ENCODE assay signal across 32 cellular contexts in the genomic region with DNA sequence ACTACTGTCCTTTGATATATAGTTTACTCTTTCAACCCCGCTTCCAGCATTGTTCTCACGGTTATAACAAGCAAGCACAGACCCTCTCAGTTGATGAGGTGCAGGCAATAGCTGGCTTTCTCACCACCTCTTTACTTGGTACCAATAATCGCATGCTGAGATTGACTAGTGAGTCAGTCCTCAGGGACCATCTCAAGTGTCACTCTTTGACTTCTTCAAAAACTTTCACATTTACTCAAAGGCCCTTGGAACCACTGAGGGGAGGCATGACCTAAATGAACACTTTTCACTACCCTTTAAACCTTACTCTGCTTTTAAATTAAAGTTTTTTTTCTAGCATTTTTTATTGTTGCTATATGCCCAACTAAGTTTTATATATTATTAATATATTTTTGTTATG.
"Had no signal": no experiment of that assay in that cellular context is flagged by ENCODE, and none has a peak within 500 bp of the region (broad histone marks: within the 10 kb centered on the region; RNA-seq: fewer than 3 reads in every experiment).

No MANE protein-coding gene starts in this region.

- H3K4me3 ChIP-seq: adrenal gland, body of pancreas, esophagus muscularis mucosa, gastrocnemius medialis, heart right ventricle, hepatocyte had no signal

- H3K9me3 ChIP-seq: adrenal gland, body of pancreas, esophagus muscularis mucosa, gastrocnemius medialis, heart right ventricle had no signal

- H3K27me3 ChIP-seq: adrenal gland, body of pancreas, esophagus muscularis mucosa, foreskin keratinocyte, gastrocnemius medialis, heart right ventricle, hepatocyte had no signal

- DNase-seq: activated CD4-positive, alpha-beta memory T cell treated with anti-CD3 and anti-CD28 coated beads for 36 hours; activated CD4-positive, alpha-beta T cell treated with anti-CD3 and anti-CD28 coated beads for 36 hours; activated CD4-positive, alpha-beta T cell treated with anti-CD3 and anti-CD28 coated beads, Interleukin-2, amount 10 ng/mL, durations not matched to agents 24 days and 14 days; activated CD4-positive, CD25-positive, alpha-beta regulatory T cell; activated CD4-positive, CD25-positive, alpha-beta regulatory T cell treated with anti-CD3 and anti-CD28 coated beads, Interleukin-2, amount 50 U/mL, for 72 hours; activated CD8-positive, alpha-beta memory T cell treated with anti-CD3 and anti-CD28 coated beads, Interleukin-2, amount 10 ng/mL, durations not matched to agents 7 days and 5 days; activated CD8-positive, alpha-beta memory T cell treated with anti-CD3 and anti-CD28 coated beads, Interleukin-2, amount 50 U/mL, for 4 hours; activated CD8-positive, alpha-beta T cell treated with anti-CD3 and anti-CD28 coated beads, Interleukin-2, amount 10 ng/mL, durations not matched to agents 7 days and 5 days; activated effector memory CD4-positive, alpha-beta T cell treated with anti-CD3 and anti-CD28 coated beads, Interleukin-2, amount 50 U/mL, for 16 hours; activated naive CD4-positive, alpha-beta T cell treated with anti-CD3 and anti-CD28 coated beads for 36 hours; activated naive CD8-positive, alpha-beta T cell treated with anti-CD3 and anti-CD28 coated beads for 36 hours; activated naive CD8-positive, alpha-beta T cell treated with anti-CD3 and anti-CD28 coated beads, Interleukin-2, amount 50 U/mL, for 24 hours; activated T-cell treated with anti-CD3 and anti-CD28 coated beads, Interleukin-2, amount 50 U/mL, for 1 hour; activated T-cell treated with anti-CD3 and anti-CD28 coated beads, Interleukin-2, amount 50 U/mL, for 48 hours; amygdala; aorta; body of pancreas; caudate nucleus; cortex of kidney; dermis blood vessel endothelial cell; effector CD4-positive, alpha-beta T cell; effector memory CD8-positive, alpha-beta T cell; erythroblast; foreskin keratinocyte; gastrocnemius medialis; glutamatergic neuron; heart right ventricle; T1000 had no signal

- H3K4me1 ChIP-seq: adrenal gland, body of pancreas, esophagus muscularis mucosa, foreskin keratinocyte, gastrocnemius medialis, heart right ventricle had no signal

- FAIRE-seq: colon had no signal

- H3K36me3 ChIP-seq: adrenal gland, esophagus muscularis mucosa, gastrocnemius medialis, heart right ventricle had no signal

- ATAC-seq: activated CD4-positive, alpha-beta T cell treated with anti-CD3 and anti-CD28 coated beads for 36 hours; activated CD8-positive, alpha-beta memory T cell treated with anti-CD3 and anti-CD28 coated beads, Interleukin-2, amount 10 ng/mL, durations not matched to agents 7 days and 5 days; activated CD8-positive, alpha-beta T cell treated with anti-CD3 and anti-CD28 coated beads, Interleukin-2, amount 10 ng/mL, durations not matched to agents 7 days and 5 days; activated naive CD8-positive, alpha-beta T cell treated with anti-CD3 and anti-CD28 coated beads, Interleukin-2, amount 50 U/mL, for 24 hours; body of pancreas; effector memory CD8-positive, alpha-beta T cell; foreskin keratinocyte; gastrocnemius medialis; heart right ventricle had no signal

- H3K27ac ChIP-seq: adrenal gland, body of pancreas, esophagus muscularis mucosa, foreskin keratinocyte, gastrocnemius medialis, heart right ventricle, hepatocyte had no signal
